In the genomic region with DNA sequence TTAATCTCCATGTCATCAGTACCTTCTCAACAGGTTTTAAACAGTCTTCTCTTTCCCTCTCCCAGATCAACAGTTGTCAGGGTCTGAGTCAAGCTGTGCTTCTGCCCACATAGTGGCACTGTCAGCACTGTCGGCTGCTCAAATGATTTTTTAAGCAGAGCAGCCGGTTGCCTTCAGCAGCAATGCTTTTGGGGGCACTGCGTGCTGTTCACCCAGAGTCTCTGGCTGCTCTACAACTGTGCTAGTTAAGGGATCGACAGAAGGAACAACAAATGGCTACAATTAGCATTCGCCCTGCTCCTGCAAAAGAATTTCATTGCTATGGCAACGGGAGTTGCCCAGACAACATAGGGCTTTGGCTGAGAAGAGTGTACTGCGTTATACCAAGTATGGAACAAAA, we compare ENCODE assay signal across 11 cellular contexts.
DNase-seq lines count a peak whose midpoint lies in the region; TF ChIP-seq lines count a peak whose summit lies in the region.
"Had no signal": no experiment of that assay in that cellular context is flagged by ENCODE, and none has a peak within 500 bp of the region (broad histone marks: within the 10 kb centered on the region; RNA-seq: fewer than 3 reads in every experiment).

No MANE protein-coding gene starts in this region.

- H3K4me1 ChIP-seq in SJCRH30 (peaks cover 5% of the 10 kb centered on the region; the same call in 1 of the 2 replicates), neuron (ENCODE audit: insufficient read depth, low read length) (peaks cover 19% of the 10 kb centered on the region), tibial nerve (no peaks in the 10 kb centered on the region)

- no peak for TF ChIP-seq CTCF in fibroblast of the aortic adventitia (IDR thresholded peaks at IDR 0.05; ENCODE audit: insufficient read depth, low read length)
- no peak for TF ChIP-seq CTCF in tibial nerve (IDR thresholded peaks at IDR 0.05)

- TF ChIP-seq EP300 in tibial nerve (IDR thresholded peaks at IDR 0.05) = no peak

- H2AFZ ChIP-seq in neuron (ENCODE audit: low read depth, low read length) = peak overlapping the region; percentile 0

- TF ChIP-seq POLR2A in tibial nerve (IDR thresholded peaks at IDR 0.05) = no peak

- H3K27ac ChIP-seq in SJCRH30 = no peak overlapping the region
- H3K27ac ChIP-seq in tibial nerve = no peak overlapping the region

- 33 to 35% methylated on average over 7 of the region's 7 CpGs for WGBS in tibial nerve, 2 donors

- H3K9me3 ChIP-seq in SJCRH30 (replicated peaks) = no peaks in the 10 kb centered on the region
- no peaks in the 10 kb centered on the region for H3K9me3 ChIP-seq in neuron (ENCODE audit: low read length)
- no peaks in the 10 kb centered on the region for H3K9me3 ChIP-seq in tibial nerve

- H3K27me3 ChIP-seq in SJCRH30 (no peaks in the 10 kb centered on the region), neuron (ENCODE audit: insufficient read depth, low read length) (no peaks in the 10 kb centered on the region), tibial nerve (no peaks in the 10 kb centered on the region)

- H3K36me3 ChIP-seq in SJCRH30 = no peaks in the 10 kb centered on the region; the same call in 1 of the 2 replicates
- H3K36me3 ChIP-seq in neuron (ENCODE audit: insufficient read depth, low read length) = no peaks in the 10 kb centered on the region
- H3K36me3 ChIP-seq in tibial nerve = no peaks in the 10 kb centered on the region

- DNase-seq in EH (ENCODE audit: low read depth) (peak; percentile 80), SJCRH30 (peak; percentile 48 to 65), fibroblast of the aortic adventitia (ENCODE audit: low read depth) (peak; percentile 53), tibial nerve (ENCODE audit: low spot score in 2 of 2) (no peak), Kasumi-1 (lab: John Stamatoyannopoulos, UW) (no peak), NOMO-1 treated with DMSO at 0.1 percent for 48 hours (lab: John Stamatoyannopoulos, UW; ENCODE audit: unreplicated experiment) (no peak), cerebellar nuclear complex (lab: John Stamatoyannopoulos, UW) (no peak)
- DNase-seq: activated B cell treated with CpG ODN at 0.5 μM for 24 hours; effector CD4-positive, alpha-beta T cell; stimulated activated CD4-positive, alpha-beta T cell treated with anti-CD3 and anti-CD28 coated beads, Interleukin-4, amount 100 ng/mL, for 4 hours had no signal

- H3K4me3 ChIP-seq in SJCRH30 (no peak overlapping the region), fibroblast of the aortic adventitia (ENCODE audit: low read depth, low read length) (no peak overlapping the region), neuron (ENCODE audit: low read length) (peak overlapping the region; percentile 42), tibial nerve (no peak overlapping the region)

Comparison
In these comparisons a context has a peak if more than half of its experiments do, and no peak if none do; other contexts are left out.
1. DNase-seq: peak in EH (single experiment), SJCRH30 (2 of 2) and fibroblast of the aortic adventitia (single experiment); none in tibial nerve (0 of 2), Kasumi-1 (0 of 2), NOMO-1 treated with DMSO at 0.1 percent for 48 hours (single experiment) and cerebellar nuclear complex (0 of 2).